In genomic region chr9:79757074-79757473, GRCh38 we compare ENCODE assay signal across 16 cellular contexts.
"Had no signal": no experiment of that assay in that cellular context is flagged by ENCODE, and none has a peak within 500 bp of the region (broad histone marks: within the 10 kb centered on the region; RNA-seq: fewer than 3 reads in every experiment).

No MANE protein-coding gene starts in this region.

- H3K27ac ChIP-seq: HL-60, RWPE1 had no signal

- DNase-seq: KBM-7, NCI-H1092, NCI-H1436, NCI-H187, NCI-H2029, NCI-H2081 treated with DMSO at 0.1 percent for 48 hours, NCI-H2171, NCI-H226, NCI-H446, NCI-H510A, NCI-H524 treated with DMSO at 0.1 percent for 48 hours, NCI-H69, NCI-H774, SHP77 had no signal
